Comparison of ENCODE assay signal across 1 cellular context in the genomic region with DNA sequence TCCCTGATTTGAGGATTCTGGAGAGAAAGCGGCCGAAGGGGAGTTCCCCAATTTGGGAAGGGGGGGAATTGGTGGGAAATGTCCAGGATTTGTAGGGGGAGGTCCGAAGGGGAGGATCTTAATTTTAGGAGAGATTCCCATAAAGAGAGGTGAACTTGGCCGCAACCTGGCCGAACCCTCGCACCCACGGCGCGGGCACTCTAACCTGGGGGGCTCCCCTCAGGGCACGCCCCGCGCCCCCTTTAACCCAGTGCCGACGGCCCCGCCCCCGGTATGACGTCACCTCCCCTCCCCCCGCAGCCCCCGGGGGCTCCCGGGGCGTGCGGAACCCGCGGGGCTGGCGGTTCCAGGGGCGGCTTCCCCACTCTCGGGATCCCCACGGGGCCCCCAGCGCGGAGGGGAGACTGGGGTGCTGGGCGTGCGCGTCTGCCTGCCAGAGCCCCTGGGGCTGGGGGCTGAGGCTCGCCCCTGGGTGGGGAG.
TF ChIP-seq lines count a peak whose summit lies in the region.

No MANE protein-coding gene starts in this region.

TF ChIP-seq in HEK293, 187 proteins besides CTCF, POLR2A, EP300 and RAD21 (continued from another document and continues in another):
- TF ChIP-seq MZF1 (tag by site-specific recombination; IDR thresholded peaks at IDR 0.05; ENCODE audit: borderline replicate concordance) (no peak), ZSCAN18 (tag by site-specific recombination; IDR thresholded peaks at IDR 0.05) (no peak), ZNF768 (tag by site-specific recombination; IDR thresholded peaks at IDR 0.05) (no peak), ZNF214 (tag by site-specific recombination; IDR thresholded peaks at IDR 0.05; ENCODE audit: borderline replicate concordance) (no peak), ZNF292 (tag by site-specific recombination; IDR thresholded peaks at IDR 0.05; ENCODE audit: borderline replicate concordance, low read depth) (no peak), TCF7L2 (IDR thresholded peaks at IDR 0.05; ENCODE audit: borderline replicate concordance, low read depth, low read length) (no peak), ZFP69B (tag by site-specific recombination; IDR thresholded peaks at IDR 0.05) (no peak), ZNF394 (tag by site-specific recombination; IDR thresholded peaks at IDR 0.05; ENCODE audit: borderline replicate concordance) (no peak), GLIS2 (tag by site-specific recombination; IDR thresholded peaks at IDR 0.05) (no peak; the same call in 1 of the 2 replicates), ZNF843 (tag by site-specific recombination; IDR thresholded peaks at IDR 0.05) (peak; percentile 13; the same call in 1 of the 2 replicates), ZBTB7A (tag by site-specific recombination; IDR thresholded peaks at IDR 0.05; ENCODE audit: low read depth) (peak; percentile 85; the same call in 1 of the 2 replicates), ZNF529 (tag by site-specific recombination; IDR thresholded peaks at IDR 0.05; ENCODE audit: insufficient replicate concordance) (no peak), ZNF138 (tag by site-specific recombination; IDR thresholded peaks at IDR 0.05; ENCODE audit: borderline replicate concordance) (no peak), ZNF785 (tag by site-specific recombination; IDR thresholded peaks at IDR 0.05) (no peak), BCL11B (tag by site-specific recombination; IDR thresholded peaks at IDR 0.05; ENCODE audit: low read depth) (no peak), ZNF555 (tag by site-specific recombination; conservative IDR thresholded peaks at IDR 0.05) (no peak), ZNF837 (tag by site-specific recombination; IDR thresholded peaks at IDR 0.05) (no peak), KLF7 (tag by site-specific recombination; IDR thresholded peaks at IDR 0.05; ENCODE audit: borderline replicate concordance) (no peak), FEZF1 (tag by site-specific recombination; IDR thresholded peaks at IDR 0.05) (no peak), ZNF776 (tag by site-specific recombination; IDR thresholded peaks at IDR 0.05; ENCODE audit: borderline replicate concordance) (no peak), ZSCAN5A (tag by site-specific recombination; IDR thresholded peaks at IDR 0.05) (no peak), ZNF501 (tag by site-specific recombination; IDR thresholded peaks at IDR 0.05) (no peak), ZNF658 (tag by site-specific recombination; IDR thresholded peaks at IDR 0.05) (no peak), YY1 (tag by site-specific recombination; IDR thresholded peaks at IDR 0.05) (no peak), ZNF704 (tag by site-specific recombination; IDR thresholded peaks at IDR 0.05) (no peak), ZNF132 (tag by site-specific recombination; IDR thresholded peaks at IDR 0.05; ENCODE audit: borderline replicate concordance) (no peak), OVOL3 (tag by site-specific recombination; IDR thresholded peaks at IDR 0.05) (no peak), ZNF791 (tag by site-specific recombination; IDR thresholded peaks at IDR 0.05) (no peak), ZSCAN23 (tag by site-specific recombination; IDR thresholded peaks at IDR 0.05) (no peak), ZNF692 (tag by site-specific recombination; IDR thresholded peaks at IDR 0.05) (peak; percentile 48), YY2 (tag by site-specific recombination; IDR thresholded peaks at IDR 0.05) (no peak), ZNF600 (tag by site-specific recombination; IDR thresholded peaks at IDR 0.05) (no peak), ZNF18 (tag by site-specific recombination; IDR thresholded peaks at IDR 0.05) (no peak), ZNF433 (tag by site-specific recombination; IDR thresholded peaks at IDR 0.05; ENCODE audit: low read depth) (no peak), KLF9 (tag by site-specific recombination; IDR thresholded peaks at IDR 0.05; ENCODE audit: low read depth) (peak; percentile 79), ZNF2 (tag by site-specific recombination; IDR thresholded peaks at IDR 0.05) (no peak), ZNF473 (tag by site-specific recombination; IDR thresholded peaks at IDR 0.05) (no peak), ZNF626 (tag by site-specific recombination; IDR thresholded peaks at IDR 0.05) (no peak)
- TF ChIP-seq, protein P1, sequence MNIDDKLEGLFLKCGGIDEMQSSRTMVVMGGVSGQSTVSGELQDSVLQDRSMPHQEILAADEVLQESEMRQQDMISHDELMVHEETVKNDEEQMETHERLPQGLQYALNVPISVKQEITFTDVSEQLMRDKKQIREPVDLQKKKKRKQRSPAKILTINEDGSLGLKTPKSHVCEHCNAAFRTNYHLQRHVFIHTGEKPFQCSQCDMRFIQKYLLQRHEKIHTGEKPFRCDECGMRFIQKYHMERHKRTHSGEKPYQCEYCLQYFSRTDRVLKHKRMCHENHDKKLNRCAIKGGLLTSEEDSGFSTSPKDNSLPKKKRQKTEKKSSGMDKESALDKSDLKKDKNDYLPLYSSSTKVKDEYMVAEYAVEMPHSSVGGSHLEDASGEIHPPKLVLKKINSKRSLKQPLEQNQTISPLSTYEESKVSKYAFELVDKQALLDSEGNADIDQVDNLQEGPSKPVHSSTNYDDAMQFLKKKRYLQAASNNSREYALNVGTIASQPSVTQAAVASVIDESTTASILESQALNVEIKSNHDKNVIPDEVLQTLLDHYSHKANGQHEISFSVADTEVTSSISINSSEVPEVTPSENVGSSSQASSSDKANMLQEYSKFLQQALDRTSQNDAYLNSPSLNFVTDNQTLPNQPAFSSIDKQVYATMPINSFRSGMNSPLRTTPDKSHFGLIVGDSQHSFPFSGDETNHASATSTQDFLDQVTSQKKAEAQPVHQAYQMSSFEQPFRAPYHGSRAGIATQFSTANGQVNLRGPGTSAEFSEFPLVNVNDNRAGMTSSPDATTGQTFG (tag by site-specific recombination; IDR thresholded peaks at IDR 0.05; ENCODE audit: borderline replicate concordance), result no peak
- TF ChIP-seq, protein P2, sequence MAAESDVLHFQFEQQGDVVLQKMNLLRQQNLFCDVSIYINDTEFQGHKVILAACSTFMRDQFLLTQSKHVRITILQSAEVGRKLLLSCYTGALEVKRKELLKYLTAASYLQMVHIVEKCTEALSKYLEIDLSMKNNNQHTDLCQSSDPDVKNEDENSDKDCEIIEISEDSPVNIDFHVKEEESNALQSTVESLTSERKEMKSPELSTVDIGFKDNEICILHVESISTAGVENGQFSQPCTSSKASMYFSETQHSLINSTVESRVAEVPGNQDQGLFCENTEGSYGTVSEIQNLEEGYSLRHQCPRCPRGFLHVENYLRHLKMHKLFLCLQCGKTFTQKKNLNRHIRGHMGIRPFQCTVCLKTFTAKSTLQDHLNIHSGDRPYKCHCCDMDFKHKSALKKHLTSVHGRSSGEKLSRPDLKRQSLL (tag by site-specific recombination; IDR thresholded peaks at IDR 0.05), result no peak
- TF ChIP-seq, protein P3, sequence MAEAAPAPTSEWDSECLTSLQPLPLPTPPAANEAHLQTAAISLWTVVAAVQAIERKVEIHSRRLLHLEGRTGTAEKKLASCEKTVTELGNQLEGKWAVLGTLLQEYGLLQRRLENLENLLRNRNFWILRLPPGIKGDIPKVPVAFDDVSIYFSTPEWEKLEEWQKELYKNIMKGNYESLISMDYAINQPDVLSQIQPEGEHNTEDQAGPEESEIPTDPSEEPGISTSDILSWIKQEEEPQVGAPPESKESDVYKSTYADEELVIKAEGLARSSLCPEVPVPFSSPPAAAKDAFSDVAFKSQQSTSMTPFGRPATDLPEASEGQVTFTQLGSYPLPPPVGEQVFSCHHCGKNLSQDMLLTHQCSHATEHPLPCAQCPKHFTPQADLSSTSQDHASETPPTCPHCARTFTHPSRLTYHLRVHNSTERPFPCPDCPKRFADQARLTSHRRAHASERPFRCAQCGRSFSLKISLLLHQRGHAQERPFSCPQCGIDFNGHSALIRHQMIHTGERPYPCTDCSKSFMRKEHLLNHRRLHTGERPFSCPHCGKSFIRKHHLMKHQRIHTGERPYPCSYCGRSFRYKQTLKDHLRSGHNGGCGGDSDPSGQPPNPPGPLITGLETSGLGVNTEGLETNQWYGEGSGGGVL (tag by site-specific recombination; IDR thresholded peaks at IDR 0.05), result peak; percentile 69
- TF ChIP-seq, protein P4, sequence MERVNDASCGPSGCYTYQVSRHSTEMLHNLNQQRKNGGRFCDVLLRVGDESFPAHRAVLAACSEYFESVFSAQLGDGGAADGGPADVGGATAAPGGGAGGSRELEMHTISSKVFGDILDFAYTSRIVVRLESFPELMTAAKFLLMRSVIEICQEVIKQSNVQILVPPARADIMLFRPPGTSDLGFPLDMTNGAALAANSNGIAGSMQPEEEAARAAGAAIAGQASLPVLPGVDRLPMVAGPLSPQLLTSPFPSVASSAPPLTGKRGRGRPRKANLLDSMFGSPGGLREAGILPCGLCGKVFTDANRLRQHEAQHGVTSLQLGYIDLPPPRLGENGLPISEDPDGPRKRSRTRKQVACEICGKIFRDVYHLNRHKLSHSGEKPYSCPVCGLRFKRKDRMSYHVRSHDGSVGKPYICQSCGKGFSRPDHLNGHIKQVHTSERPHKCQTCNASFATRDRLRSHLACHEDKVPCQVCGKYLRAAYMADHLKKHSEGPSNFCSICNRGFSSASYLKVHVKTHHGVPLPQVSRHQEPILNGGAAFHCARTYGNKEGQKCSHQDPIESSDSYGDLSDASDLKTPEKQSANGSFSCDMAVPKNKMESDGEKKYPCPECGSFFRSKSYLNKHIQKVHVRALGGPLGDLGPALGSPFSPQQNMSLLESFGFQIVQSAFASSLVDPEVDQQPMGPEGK (tag by site-specific recombination; IDR thresholded peaks at IDR 0.05), result peak; percentile 97
- TF ChIP-seq, protein P5, sequence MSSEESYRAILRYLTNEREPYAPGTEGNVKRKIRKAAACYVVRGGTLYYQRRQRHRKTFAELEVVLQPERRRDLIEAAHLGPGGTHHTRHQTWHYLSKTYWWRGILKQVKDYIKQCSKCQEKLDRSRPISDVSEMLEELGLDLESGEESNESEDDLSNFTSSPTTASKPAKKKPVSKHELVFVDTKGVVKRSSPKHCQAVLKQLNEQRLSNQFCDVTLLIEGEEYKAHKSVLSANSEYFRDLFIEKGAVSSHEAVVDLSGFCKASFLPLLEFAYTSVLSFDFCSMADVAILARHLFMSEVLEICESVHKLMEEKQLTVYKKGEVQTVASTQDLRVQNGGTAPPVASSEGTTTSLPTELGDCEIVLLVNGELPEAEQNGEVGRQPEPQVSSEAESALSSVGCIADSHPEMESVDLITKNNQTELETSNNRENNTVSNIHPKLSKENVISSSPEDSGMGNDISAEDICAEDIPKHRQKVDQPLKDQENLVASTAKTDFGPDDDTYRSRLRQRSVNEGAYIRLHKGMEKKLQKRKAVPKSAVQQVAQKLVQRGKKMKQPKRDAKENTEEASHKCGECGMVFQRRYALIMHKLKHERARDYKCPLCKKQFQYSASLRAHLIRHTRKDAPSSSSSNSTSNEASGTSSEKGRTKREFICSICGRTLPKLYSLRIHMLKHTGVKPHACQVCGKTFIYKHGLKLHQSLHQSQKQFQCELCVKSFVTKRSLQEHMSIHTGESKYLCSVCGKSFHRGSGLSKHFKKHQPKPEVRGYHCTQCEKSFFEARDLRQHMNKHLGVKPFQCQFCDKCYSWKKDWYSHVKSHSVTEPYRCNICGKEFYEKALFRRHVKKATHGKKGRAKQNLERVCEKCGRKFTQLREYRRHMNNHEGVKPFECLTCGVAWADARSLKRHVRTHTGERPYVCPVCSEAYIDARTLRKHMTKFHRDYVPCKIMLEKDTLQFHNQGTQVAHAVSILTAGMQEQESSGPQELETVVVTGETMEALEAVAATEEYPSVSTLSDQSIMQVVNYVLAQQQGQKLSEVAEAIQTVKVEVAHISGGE (tag by site-specific recombination; conservative IDR thresholded peaks at IDR 0.05; ENCODE audit: low read depth), result no peak
